Comparison of ENCODE assay signal across 8 cellular contexts in genomic region chr12:6039894-6040601, GRCh38.
DNase-seq lines count a peak whose midpoint lies in the region; ATAC-seq and TF ChIP-seq lines count a peak whose summit lies in the region.

No MANE protein-coding gene starts in this region.

- H3K9ac ChIP-seq in adipocyte (ENCODE audit: low read length) = peak overlapping the region; percentile 27

- H3K4me1 ChIP-seq in ACC112 (ENCODE audit: control insufficient read depth, insufficient read depth, low read length, unreplicated experiment) = no peaks in the 10 kb centered on the region
- H3K4me1 ChIP-seq in adipocyte (ENCODE audit: control insufficient read depth, insufficient read depth, low read length) = peaks cover 5% of the 10 kb centered on the region
- H3K4me1 ChIP-seq in left ventricle myocardium inferior = no peaks in the 10 kb centered on the region

- H3K4me3 ChIP-seq in ACC112 (ENCODE audit: low read depth, low read length) = no peak overlapping the region
- H3K4me3 ChIP-seq in adipocyte (ENCODE audit: low read length) = no peak overlapping the region
- H3K4me3 ChIP-seq in left ventricle myocardium inferior = no peak overlapping the region

- no peaks in the 10 kb centered on the region for H3K9me3 ChIP-seq in adipocyte (ENCODE audit: control insufficient read depth, low read length)
- H3K9me3 ChIP-seq in left ventricle myocardium inferior (replicated peaks) = no peaks in the 10 kb centered on the region

- no peaks in the 10 kb centered on the region for H3K36me3 ChIP-seq in ACC112 (ENCODE audit: insufficient read depth, low read length)
- H3K36me3 ChIP-seq in adipocyte (ENCODE audit: control insufficient read depth, insufficient read depth, low read length, severe bottlenecking) = no peaks in the 10 kb centered on the region
- H3K36me3 ChIP-seq in left ventricle myocardium inferior = peaks cover 41% of the 10 kb centered on the region

- in situ Hi-C loops in SK-MEL-5 (cut with HindIII; ENCODE audit: low pct_unique_long_range_greater_than_20kb, low sequenced_read_pairs) = no loop called here

- H3K27me3 ChIP-seq in ACC112 (ENCODE audit: insufficient read depth, low read length) (no peaks in the 10 kb centered on the region), adipocyte (replicated peaks; ENCODE audit: control insufficient read depth, insufficient read depth, low read length) (no peaks in the 10 kb centered on the region), left ventricle myocardium inferior (ENCODE audit: low read depth) (no peaks in the 10 kb centered on the region)

- no peaks in the 10 kb centered on the region for H3K79me2 ChIP-seq in ACC112 (ENCODE audit: control insufficient read depth, insufficient read depth, low read length, unreplicated experiment)

- H2AFZ ChIP-seq in ACC112 (ENCODE audit: low read length, unreplicated experiment) = peak overlapping the region; percentile 97

- H3K27ac ChIP-seq in ACC112 (ENCODE audit: low read depth, low read length) = no peak overlapping the region
- H3K27ac ChIP-seq in left ventricle myocardium inferior (replicated peaks) = no peak overlapping the region

- DNase-seq in SK-MEL-5 (ENCODE audit: low read depth, low spot score) = peak; percentile 78
- peak; percentile 89 for DNase-seq in adipocyte (ENCODE audit: low read depth)
- no peak for DNase-seq in left ventricle myocardium inferior
- DNase-seq in retina = peak; percentile 82

- TF ChIP-seq CTCF in GM12874 (IDR thresholded peaks at IDR 0.05; ENCODE audit: insufficient read depth, low read depth, low read length) (peak; percentile 86), LNCAP (IDR thresholded peaks at IDR 0.05) (peak; percentile 92), left ventricle myocardium inferior (IDR thresholded peaks at IDR 0.05; ENCODE audit: borderline replicate concordance) (peak; percentile 89)

- intact Hi-C loops in left ventricle myocardium inferior (cut with micrococcal nuclease) = loop anchor here (2.0 kb wide), 1 partner anchor 51 kb away; no protein-coding TSS in a partner anchor

- no peak for ATAC-seq in GM18520 (IDR thresholded peaks at IDR 0.05; ENCODE audit: unreplicated experiment)
